ENCODE assay signal across 17 cellular contexts in the genomic region with DNA sequence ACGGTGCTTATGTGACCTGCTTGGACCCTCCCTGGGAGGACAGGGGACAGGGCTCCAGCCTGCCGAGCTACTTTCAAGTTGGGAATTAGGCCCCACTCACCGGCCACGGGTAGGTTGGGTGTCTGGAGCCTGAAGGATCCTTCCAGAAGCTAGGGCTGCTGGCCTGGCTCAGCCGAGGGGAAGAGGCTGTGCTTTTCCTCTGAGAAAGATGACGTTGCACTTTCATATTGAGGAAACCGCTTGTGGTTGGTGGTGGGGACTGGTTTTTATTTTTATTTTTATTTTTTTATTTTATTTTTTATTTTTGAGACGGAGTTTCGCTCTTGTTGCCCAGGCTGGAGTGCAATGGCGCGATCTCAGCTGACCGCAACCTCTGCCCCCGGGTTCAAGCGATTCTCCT. TPM values are rescaled to one million over a fixed set of nuclear protein-coding genes. Genes with fewer than 3 reads are reported as not detected.
DNase-seq lines count a peak whose midpoint lies in the region; ATAC-seq, FAIRE-seq and TF ChIP-seq lines count a peak whose summit lies in the region.
"Had no signal": no experiment of that assay in that cellular context is flagged by ENCODE, and none has a peak within 500 bp of the region (broad histone marks: within the 10 kb centered on the region; RNA-seq: fewer than 3 reads in every experiment).

A gene with protein sequence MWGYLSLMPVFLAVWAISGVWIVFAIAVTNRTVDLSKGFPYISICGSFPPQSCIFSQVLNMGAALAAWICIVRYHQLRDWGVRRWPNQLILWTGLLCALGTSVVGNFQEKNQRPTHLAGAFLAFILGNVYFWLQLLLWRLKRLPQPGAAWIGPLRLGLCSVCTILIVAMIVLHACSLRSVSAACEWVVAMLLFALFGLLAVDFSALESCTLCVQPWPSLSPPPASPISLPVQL (minus strand): TSS at position 170 of the 400 bp plus-strand sequence. CDS start 4,305 bp downstream, outside the sequence.

- H3K4me2 ChIP-seq in A549 (no peak within 1 kb of the TSS), KMS-11 (no peak within 1 kb of the TSS)

- in situ Hi-C loops in ACHN (cut with HindIII; ENCODE audit: low pct_ligation_motif_present, low pct_unique_long_range_greater_than_20kb, low sequenced_read_pairs): no loop called here

- H3K4me1 Mint-ChIP-seq in nephron progenitor cell: peaks cover 19% of the 10 kb centered on the region

- H3K27me3 Mint-ChIP-seq in nephron progenitor cell (ENCODE audit: low read depth, poor library complexity): peaks cover 18% of the 10 kb centered on the region

- H3K27ac ChIP-seq in A549 (peak within 1 kb of the TSS in 1 of 2 experiments; percentile 65; a peak in 3 of 6 replicates), KMS-11 (no peak within 1 kb of the TSS), adrenal gland (peak within 1 kb of the TSS; percentile 22 to 77 (median 60))
- H3K27ac ChIP-seq: thyroid gland had no signal

- intact Hi-C loops in adrenal gland (cut with DNase I): no loop called here

- no peak for TF ChIP-seq RAD21 in A549 (conservative IDR thresholded peaks at IDR 0.05 in 1 of 2, IDR thresholded peaks at IDR 0.05 in 1 of 2)

- CTCF ChIA-PET in A549 (lab: Yijun Ruan, JAX): interaction anchor here (1.1 to 21.1 kb wide), 9 partner anchors 9 to 184 kb away, joined by 3 to 306 read pairs (median 4); partner anchors contain the start of gene KMT5C

- H3K4me1 ChIP-seq in A549: peaks cover 33% of the 10 kb centered on the region
- H3K4me1 ChIP-seq in KMS-11 (ENCODE audit: low read depth, poor library complexity, severe bottlenecking): peaks cover 12% of the 10 kb centered on the region
- peaks cover 0 to 4% of the 10 kb centered on the region in 2 donors for H3K4me1 ChIP-seq in adrenal gland (replicated peaks in 1 of 2)
- H3K4me1 ChIP-seq: thyroid gland had no signal

- 91% methylated on average over 14 of the region's 14 CpGs for WGBS in A549 (ENCODE audit: missing lambda C conversion rate)
- WGBS in adrenal gland, 4 donors: 69 to 84% (median 74%) methylated on average over 10 to 14 of the region's 14 CpGs

- POLR2A ChIA-PET in A549 (lab: Yijun Ruan, JAX): no interaction called here

- H3K4me3 ChIP-seq in A549 (no peak within 1 kb of the TSS), KMS-11 (IDR thresholded peaks at IDR 0.05; ENCODE audit: insufficient read depth, low read depth, low read length) (no peak within 1 kb of the TSS), adrenal gland (no peak within 1 kb of the TSS)
- H3K4me3 ChIP-seq: thyroid gland had no signal

- no peak within 1 kb of the TSS for H3K9ac ChIP-seq in KMS-11

- H3K36me3 Mint-ChIP-seq in nephron progenitor cell (ENCODE audit: low read depth): no peaks in the 10 kb centered on the region

- TF ChIP-seq CTCF in A549 (IDR thresholded peaks at IDR 0.05): no peak
- TF ChIP-seq CTCF in KMS-11 (conservative IDR thresholded peaks at IDR 0.05; ENCODE audit: low read depth, low read length): no peak
- TF ChIP-seq CTCF in adrenal gland (IDR thresholded peaks at IDR 0.05): no peak
- no peak for TF ChIP-seq CTCF in nephron progenitor cell (IDR thresholded peaks at IDR 0.05)

- H3K27ac Mint-ChIP-seq in nephron progenitor cell: peak within 1 kb of the TSS; percentile 65

- FAIRE-seq in A549 (lab: Jason Lieb, UNC): no peak

- ATAC-seq in A549: no peak
- ATAC-seq in HG02885 (IDR thresholded peaks at IDR 0.05; ENCODE audit: poor library complexity, unreplicated experiment): no peak
- no peak for ATAC-seq in GM21723 (IDR thresholded peaks at IDR 0.05; ENCODE audit: unreplicated experiment)
- ATAC-seq: Panc1 had no signal

- H2AFZ ChIP-seq in KMS-11 (ENCODE audit: low read depth): peak within 1 kb of the TSS; percentile 44; the same call in 1 of the 2 replicates

- TF ChIP-seq POLR2A in A549 (IDR thresholded peaks at IDR 0.05; ENCODE audit: low read length) (no peak), adrenal gland (IDR thresholded peaks at IDR 0.05) (no peak)

- no peaks in the 10 kb centered on the region for H3K36me3 ChIP-seq in KMS-11 (ENCODE audit: insufficient read depth)
- H3K36me3 ChIP-seq in adrenal gland (replicated peaks in 1 of 2): no peaks in the 10 kb centered on the region
- H3K36me3 ChIP-seq: thyroid gland had no signal

- no peaks in the 10 kb centered on the region for H3K9me3 ChIP-seq in A549
- no peaks in the 10 kb centered on the region for H3K9me3 ChIP-seq in adrenal gland (replicated peaks in 1 of 3)
- H3K9me3 ChIP-seq: thyroid gland had no signal

- TF ChIP-seq EP300 in A549 (IDR thresholded peaks at IDR 0.05): no peak

- DNase-seq in A549 (ENCODE audit: low read depth in 1 of 2, low spot score in 1 of 2) (no peak), adrenal gland (no peak), nephron progenitor cell (no peak), AG08395 (ENCODE audit: low spot score) (no peak), ACHN (no peak)
- DNase-seq: activated CD4-positive, alpha-beta T cell treated with anti-CD3 and anti-CD28 coated beads for 4 hours; DMS153; H7; thyroid gland had no signal

- no peak within 1 kb of the TSS for H3K4me3 Mint-ChIP-seq in nephron progenitor cell

- no peaks in the 10 kb centered on the region; the same call in 1 of the 2 replicates for H3K27me3 ChIP-seq in KMS-11 (ENCODE audit: insufficient read depth, low read depth)
- no peaks in the 10 kb centered on the region for H3K27me3 ChIP-seq in adrenal gland
- H3K27me3 ChIP-seq: thyroid gland had no signal

- H3K9me3 Mint-ChIP-seq in nephron progenitor cell: no peaks in the 10 kb centered on the region

- H3K79me2 ChIP-seq in KMS-11 (ENCODE audit: insufficient read depth, low read depth): no peaks in the 10 kb centered on the region

- H4K20me1 ChIP-seq in KMS-11 (ENCODE audit: insufficient read depth): no peaks in the 10 kb centered on the region

TF ChIP-seq in A549, 52 proteins besides CTCF, POLR2A, EP300 and RAD21:
- peak; percentile 40 for TF ChIP-seq MAFK (IDR thresholded peaks at IDR 0.05; ENCODE audit: partially characterized antibody)
- TF ChIP-seq, protein P1, sequence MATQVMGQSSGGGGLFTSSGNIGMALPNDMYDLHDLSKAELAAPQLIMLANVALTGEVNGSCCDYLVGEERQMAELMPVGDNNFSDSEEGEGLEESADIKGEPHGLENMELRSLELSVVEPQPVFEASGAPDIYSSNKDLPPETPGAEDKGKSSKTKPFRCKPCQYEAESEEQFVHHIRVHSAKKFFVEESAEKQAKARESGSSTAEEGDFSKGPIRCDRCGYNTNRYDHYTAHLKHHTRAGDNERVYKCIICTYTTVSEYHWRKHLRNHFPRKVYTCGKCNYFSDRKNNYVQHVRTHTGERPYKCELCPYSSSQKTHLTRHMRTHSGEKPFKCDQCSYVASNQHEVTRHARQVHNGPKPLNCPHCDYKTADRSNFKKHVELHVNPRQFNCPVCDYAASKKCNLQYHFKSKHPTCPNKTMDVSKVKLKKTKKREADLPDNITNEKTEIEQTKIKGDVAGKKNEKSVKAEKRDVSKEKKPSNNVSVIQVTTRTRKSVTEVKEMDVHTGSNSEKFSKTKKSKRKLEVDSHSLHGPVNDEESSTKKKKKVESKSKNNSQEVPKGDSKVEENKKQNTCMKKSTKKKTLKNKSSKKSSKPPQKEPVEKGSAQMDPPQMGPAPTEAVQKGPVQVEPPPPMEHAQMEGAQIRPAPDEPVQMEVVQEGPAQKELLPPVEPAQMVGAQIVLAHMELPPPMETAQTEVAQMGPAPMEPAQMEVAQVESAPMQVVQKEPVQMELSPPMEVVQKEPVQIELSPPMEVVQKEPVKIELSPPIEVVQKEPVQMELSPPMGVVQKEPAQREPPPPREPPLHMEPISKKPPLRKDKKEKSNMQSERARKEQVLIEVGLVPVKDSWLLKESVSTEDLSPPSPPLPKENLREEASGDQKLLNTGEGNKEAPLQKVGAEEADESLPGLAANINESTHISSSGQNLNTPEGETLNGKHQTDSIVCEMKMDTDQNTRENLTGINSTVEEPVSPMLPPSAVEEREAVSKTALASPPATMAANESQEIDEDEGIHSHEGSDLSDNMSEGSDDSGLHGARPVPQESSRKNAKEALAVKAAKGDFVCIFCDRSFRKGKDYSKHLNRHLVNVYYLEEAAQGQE (IDR thresholded peaks at IDR 0.05): no peak
- TF ChIP-seq NFE2L2 (conservative IDR thresholded peaks at IDR 0.05; ENCODE audit: low read length): no peak
- TF ChIP-seq BCL3 (IDR thresholded peaks at IDR 0.05): no peak
- TF ChIP-seq NPAS2 (CRISPR knock-in tag; IDR thresholded peaks at IDR 0.05; ENCODE audit: borderline replicate concordance): no peak
- TF ChIP-seq RARB (CRISPR knock-in tag; IDR thresholded peaks at IDR 0.05): no peak
- no peak for TF ChIP-seq RFX5 (IDR thresholded peaks at IDR 0.05)
- no peak for TF ChIP-seq HOXB13 (CRISPR knock-in tag; IDR thresholded peaks at IDR 0.05; ENCODE audit: low read depth)

RNA-seq across cellular contexts. Expression of the gene that starts here (rescaled TPM):
- 0.39 and 0.52 TPM in 2 replicates for polyA plus RNA-seq in A549 (2011; rRNA removed)
- polyA plus RNA-seq in A549 (2012; cell fraction: cytosol; rRNA removed): 0.12 and 0.16 TPM in 2 replicates
- 0.51 and 0.58 TPM in 2 replicates for polyA plus RNA-seq in A549 (2012; cell fraction: nucleus; rRNA removed)
- 0.26 to 0.45 TPM (median 0.26 TPM) in 3 replicates for polyA plus RNA-seq in A549 (2017; fragmentation: RNase III; extraction: RNeasy Plus Mini Kit Qiagen cat#74134 plus additional on column Dnase treatment)
- polyA minus RNA-seq in A549 (2011; rRNA and poly(A)+ RNA removed): 0.78 and 1.1 TPM in 2 replicates
- 10 to 100 TPM in 2 of 8 donors, 1 to 10 TPM in 6; 4.2 to 20.8 (median 8.0) TPM for total RNA-seq in adrenal gland
- polyA plus RNA-seq in adrenal gland: 1 to 10 TPM in 2 of 3 donors, under 1 TPM in 1; 0.51 to 4.7 (median 2.5) TPM
- total RNA-seq: dermis microvascular lymphatic vessel endothelial cell, lung microvascular endothelial cell, M059J, progenitor cell of endocrine pancreas had no signal
